Comparison of ENCODE assay signal across 1 cellular context in genomic region chr19:13599681-13600080, GRCh38.
TF ChIP-seq lines count a peak whose summit lies in the region.

No MANE protein-coding gene starts in this region.

TF ChIP-seq in H1, 55 proteins besides CTCF, POLR2A, EP300 and RAD21:
- TF ChIP-seq SIN3A (conservative IDR thresholded peaks at IDR 0.05 in 1 of 2, IDR thresholded peaks at IDR 0.05 in 1 of 2; ENCODE audit: low read depth in 1 of 2, low read length in 2 of 2) (no peak), FOSL1 (IDR thresholded peaks at IDR 0.05; ENCODE audit: insufficient read depth, low read depth, low read length) (no peak), SP4 (IDR thresholded peaks at IDR 0.05; ENCODE audit: low read length) (no peak), SAP30 (IDR thresholded peaks at IDR 0.05; ENCODE audit: insufficient read depth, insufficient replicate concordance, low read length) (no peak), SIX5 (IDR thresholded peaks at IDR 0.05; ENCODE audit: low read depth, low read length) (no peak)
